ENCODE assay signal across 8 cellular contexts in genomic region chr6:35731736-35732532, GRCh38. TPM values are rescaled to one million over a fixed set of nuclear protein-coding genes. Genes with fewer than 3 reads are reported as not detected.
DNase-seq lines count a peak whose midpoint lies in the region; ATAC-seq, FAIRE-seq and TF ChIP-seq lines count a peak whose summit lies in the region.

No MANE protein-coding gene starts in this region.

- FAIRE-seq in RCC 7860 (lab: Jason Lieb, UNC), result no peak

- peak; percentile 11 for ATAC-seq in GM19468 (IDR thresholded peaks at IDR 0.05; ENCODE audit: extremely low read depth, unreplicated experiment)
- peak; percentile 61 for ATAC-seq in activated T-helper 17 cell treated with anti-CD3 and anti-CD28 coated beads, Interleukin-2, amount 50 U/mL, for 72 hours (replicated peaks)
- peak; percentile 61 to 75 (median 62) for ATAC-seq in natural killer cell
- ATAC-seq in stimulated activated naive B cell treated with anti-CD40 and anti-IgM and Interleukin-4, amounts not matched to agents 10 μg/mL and 1 μg/mL and 100 μg/mL, for 72 hours (replicated peaks), result peak; percentile 63 to 70

- no peaks in the 10 kb centered on the region for H3K9me3 Mint-ChIP-seq in Calu3 (ENCODE audit: low read depth, unreplicated experiment)
- no peaks in the 10 kb centered on the region for H3K9me3 Mint-ChIP-seq in activated T-helper 17 cell treated with anti-CD3 and anti-CD28 coated beads, Interleukin-2, amount 50 U/mL, for 72 hours
- H3K9me3 Mint-ChIP-seq in natural killer cell, result no peaks in the 10 kb centered on the region
- no peaks in the 10 kb centered on the region for H3K9me3 Mint-ChIP-seq in stimulated activated naive B cell treated with anti-CD40 and anti-IgM and Interleukin-4, amounts not matched to agents 10 μg/mL and 1 μg/mL and 100 μg/mL, for 72 hours

- H3K4me1 Mint-ChIP-seq in Calu3 (ENCODE audit: low read depth, unreplicated experiment), result peaks cover 26% of the 10 kb centered on the region
- peaks cover 28% of the 10 kb centered on the region for H3K4me1 Mint-ChIP-seq in activated T-helper 17 cell treated with anti-CD3 and anti-CD28 coated beads, Interleukin-2, amount 50 U/mL, for 72 hours
- H3K4me1 Mint-ChIP-seq in natural killer cell, result peaks cover 40 to 68% of the 10 kb centered on the region in 2 donors
- peaks cover 39 to 66% of the 10 kb centered on the region in 2 donors for H3K4me1 Mint-ChIP-seq in stimulated activated naive B cell treated with anti-CD40 and anti-IgM and Interleukin-4, amounts not matched to agents 10 μg/mL and 1 μg/mL and 100 μg/mL, for 72 hours

- H3K4me3 ChIP-seq in fibroblast of mammary gland (ENCODE audit: control insufficient read depth, low read depth, low read length), result peak overlapping the region; percentile 48

- peak; percentile 91 for DNase-seq in Calu3
- DNase-seq in HUDEP-2 (lab: John Stamatoyannopoulos, UW; ENCODE audit: unreplicated experiment in 76 of 76), result peak in 74 of 76 experiments; percentile 58 to 99 (median 96)
- peak; percentile 58 for DNase-seq in RCC 7860 (ENCODE audit: low spot score)
- peak; percentile 99 for DNase-seq in fibroblast of mammary gland (ENCODE audit: low read depth)
- DNase-seq in natural killer cell, result peak; percentile 82
- DNase-seq in stimulated activated naive B cell treated with anti-CD40 and anti-IgM and Interleukin-4, amounts not matched to agents 10 μg/mL and 1 μg/mL and 100 μg/mL, for 72 hours, result peak; percentile 88

- TF ChIP-seq CTCF in Calu3 (IDR thresholded peaks at IDR 0.05; ENCODE audit: unreplicated experiment) (no peak), fibroblast of mammary gland (conservative IDR thresholded peaks at IDR 0.05; ENCODE audit: control insufficient read depth, insufficient read depth, low read depth, low read length) (no peak), natural killer cell (IDR thresholded peaks at IDR 0.05) (no peak)

- BruUV-seq in Calu3 (replicated peaks; lab: Mats Ljungman, UMichigan), result no TSS peak

- H3K36me3 Mint-ChIP-seq in Calu3 (ENCODE audit: insufficient read depth, unreplicated experiment) (peaks cover 19% of the 10 kb centered on the region), natural killer cell (no peaks in the 10 kb centered on the region)
- no peaks in the 10 kb centered on the region for H3K36me3 Mint-ChIP-seq in activated T-helper 17 cell treated with anti-CD3 and anti-CD28 coated beads, Interleukin-2, amount 50 U/mL, for 72 hours (ENCODE audit: low read depth)
- no peaks in the 10 kb centered on the region for H3K36me3 Mint-ChIP-seq in stimulated activated naive B cell treated with anti-CD40 and anti-IgM and Interleukin-4, amounts not matched to agents 10 μg/mL and 1 μg/mL and 100 μg/mL, for 72 hours

- intact Hi-C loops in Calu3 (cut with micrococcal nuclease; ENCODE audit: unreplicated experiment) (no loop called here), natural killer cell (cut with micrococcal nuclease) (no loop called here)

- H3K27ac Mint-ChIP-seq in Calu3 (ENCODE audit: unreplicated experiment) (no peak overlapping the region), natural killer cell (peak overlapping the region; percentile 71 to 72)
- H3K27ac Mint-ChIP-seq in activated T-helper 17 cell treated with anti-CD3 and anti-CD28 coated beads, Interleukin-2, amount 50 U/mL, for 72 hours, result peak overlapping the region; percentile 75
- peak overlapping the region; percentile 97 for H3K27ac Mint-ChIP-seq in stimulated activated naive B cell treated with anti-CD40 and anti-IgM and Interleukin-4, amounts not matched to agents 10 μg/mL and 1 μg/mL and 100 μg/mL, for 72 hours

- H3K4me3 Mint-ChIP-seq in Calu3 (ENCODE audit: low read depth, unreplicated experiment) (peak overlapping the region; percentile 81), natural killer cell (peak overlapping the region; percentile 83)
- H3K4me3 Mint-ChIP-seq in activated T-helper 17 cell treated with anti-CD3 and anti-CD28 coated beads, Interleukin-2, amount 50 U/mL, for 72 hours, result peak overlapping the region; percentile 78
- peak overlapping the region; percentile 93 to 98 for H3K4me3 Mint-ChIP-seq in stimulated activated naive B cell treated with anti-CD40 and anti-IgM and Interleukin-4, amounts not matched to agents 10 μg/mL and 1 μg/mL and 100 μg/mL, for 72 hours

- no peaks in the 10 kb centered on the region for H3K27me3 Mint-ChIP-seq in Calu3 (ENCODE audit: unreplicated experiment)
- no peaks in the 10 kb centered on the region for H3K27me3 Mint-ChIP-seq in activated T-helper 17 cell treated with anti-CD3 and anti-CD28 coated beads, Interleukin-2, amount 50 U/mL, for 72 hours
- no peaks in the 10 kb centered on the region for H3K27me3 Mint-ChIP-seq in natural killer cell (ENCODE audit: low read depth in 2 of 2)
- H3K27me3 Mint-ChIP-seq in stimulated activated naive B cell treated with anti-CD40 and anti-IgM and Interleukin-4, amounts not matched to agents 10 μg/mL and 1 μg/mL and 100 μg/mL, for 72 hours, result peaks cover 0 to 1% of the 10 kb centered on the region in 2 donors

- CTCF ChIA-PET in Calu3 (lab: Charles Lee), result interaction anchor here (0.6 kb wide), 1 partner anchor 108 kb away, joined by 3 read pairs; no protein-coding TSS in a partner anchor

RNA-seq across cellular contexts. Expression of gene ARMC12, which starts 4.9 kb away (rescaled TPM):
- total RNA-seq in Calu3 (2022) (not detected in 2 replicates), natural killer cell (1 to 10 TPM in 1 of 3 donors, under 1 TPM in 2; 0.59 to 1.5 (median 0.64) TPM)
- total RNA-seq in activated T-helper 17 cell treated with anti-CD3 and anti-CD28 coated beads, Interleukin-2, amount 50 U/mL, for 72 hours, result 1 to 10 TPM; 1.8 to 1.9 TPM

RNA-seq across cellular contexts. Expression of gene FKBP5, which starts 43.2 kb away (rescaled TPM):
- 14.3 and 15.1 TPM in 2 replicates for total RNA-seq in Calu3 (2022)
- total RNA-seq in activated T-helper 17 cell treated with anti-CD3 and anti-CD28 coated beads, Interleukin-2, amount 50 U/mL, for 72 hours, result 100 to 1,000 TPM in 1 of 2 donors, 10 to 100 TPM in 1; 39.9 to 101 TPM
- total RNA-seq in natural killer cell, result 10 to 100 TPM; 15.5 to 30.2 (median 27.3) TPM

RNA-seq across cellular contexts. Expression of gene CLPSL2, which starts 44.5 kb away (rescaled TPM):
- total RNA-seq in Calu3 (2022) (not detected in 2 replicates), natural killer cell (not detected)
- total RNA-seq in activated T-helper 17 cell treated with anti-CD3 and anti-CD28 coated beads, Interleukin-2, amount 50 U/mL, for 72 hours, result not detected

RNA-seq across cellular contexts. Expression of gene CLPSL1, which starts 48.9 kb away (rescaled TPM):
- not detected in 2 replicates for total RNA-seq in Calu3 (2022)
- not detected for total RNA-seq in activated T-helper 17 cell treated with anti-CD3 and anti-CD28 coated beads, Interleukin-2, amount 50 U/mL, for 72 hours
- not detected for total RNA-seq in natural killer cell

Comparison
In these comparisons a context has a peak if more than half of its experiments do, and no peak if none do; other contexts are left out.
1. Peak in every context shown above with its lines: DNase-seq, ATAC-seq and H3K4me3 ChIP-seq.
2. ATAC-seq: peak in every context shown above with its lines; median percentile 66 in stimulated activated naive B cell treated with anti-CD40 and anti-IgM and Interleukin-4, amounts not matched to agents 10 μg/mL and 1 μg/mL and 100 μg/mL, for 72 hours; 62 in natural killer cell; 61 in activated T-helper 17 cell treated with anti-CD3 and anti-CD28 coated beads, Interleukin-2, amount 50 U/mL, for 72 hours; 11 in GM19468.